19 cellular contexts compared by ENCODE assay signal in genomic region chr18:3162181-3162580, GRCh38. TPM values are rescaled to one million over a fixed set of nuclear protein-coding genes. Genes with fewer than 3 reads are reported as not detected.
DNase-seq lines count a peak whose midpoint lies in the region; ATAC-seq, FAIRE-seq and TF ChIP-seq lines count a peak whose summit lies in the region.
"Had no signal": no experiment of that assay in that cellular context is flagged by ENCODE, and none has a peak within 500 bp of the region (broad histone marks: within the 10 kb centered on the region; RNA-seq: fewer than 3 reads in every experiment).

No MANE protein-coding gene starts in this region.

- no peaks in the 10 kb centered on the region for H3K79me2 ChIP-seq in HCT116 (ENCODE audit: insufficient read depth, low read length)

- no TSS peak for BruUV-seq in HCT116 (replicated peaks; lab: Mats Ljungman, UMichigan)

- CTCF ChIA-PET in HCT116 (lab: Charles Lee): interaction anchor here (2.6 kb wide), 1 partner anchor 11 kb away, joined by 9 read pairs; no protein-coding TSS in a partner anchor

- no peaks in the 10 kb centered on the region for H3K9me3 ChIP-seq in HCT116 (ENCODE audit: control insufficient read depth in 1 of 2, insufficient read depth in 1 of 2, low read depth in 1 of 2, low read length in 2 of 2)
- H3K9me3 ChIP-seq in aorta (ENCODE audit: control insufficient read depth, low read length): no peaks in the 10 kb centered on the region
- H3K9me3 ChIP-seq: spleen, tibial nerve had no signal

- H3K4me3 Mint-ChIP-seq in natural killer cell: no peak overlapping the region
- H3K4me3 Mint-ChIP-seq: activated CD4-positive, alpha-beta T cell treated with anti-CD3 and anti-CD28 coated beads, Interleukin-2, amount 10 ng/mL, durations not matched to agents 7 days and 5 days; activated naive CD8-positive, alpha-beta T cell; B cell; naive B cell had no signal

- H3K36me3 Mint-ChIP-seq in natural killer cell: no peaks in the 10 kb centered on the region

- no peaks in the 10 kb centered on the region for H3K9me3 Mint-ChIP-seq in natural killer cell
- H3K9me3 Mint-ChIP-seq: activated CD4-positive, alpha-beta T cell treated with anti-CD3 and anti-CD28 coated beads, Interleukin-2, amount 10 ng/mL, durations not matched to agents 7 days and 5 days; naive B cell had no signal

- H3K4me1 Mint-ChIP-seq in natural killer cell: no peaks in the 10 kb centered on the region
- H3K4me1 Mint-ChIP-seq: activated CD4-positive, alpha-beta T cell treated with anti-CD3 and anti-CD28 coated beads, Interleukin-2, amount 10 ng/mL, durations not matched to agents 7 days and 5 days; B cell; naive B cell had no signal

- DNase-seq in HCT116 (ENCODE audit: low read depth, low spot score): no peak
- DNase-seq in OCI-M1 (lab: John Stamatoyannopoulos, UW): peak; percentile 61
- DNase-seq in epithelial cell of esophagus (ENCODE audit: low read depth): peak; percentile 88
- DNase-seq in renal cortical epithelial cell (ENCODE audit: low read depth): peak; percentile 42
- no peak for DNase-seq in H54 (ENCODE audit: insufficient read length, low spot score)
- no peak for DNase-seq in aorta
- no peak for DNase-seq in natural killer cell
- DNase-seq: activated CD4-positive, alpha-beta T cell treated with anti-CD3 and anti-CD28 coated beads, Interleukin-2, amount 10 ng/mL, durations not matched to agents 7 days and 5 days; activated T-cell treated with anti-CD3 and anti-CD28 coated beads, Interleukin-2, amount 50 U/mL, for 1 hour; effector CD4-positive, alpha-beta T cell; IMR-90; naive B cell; NCI-H1417 treated with DMSO at 0.1 percent for 48 hours; posterior cingulate gyrus; spleen had no signal

- no peak overlapping the region for H3K27ac ChIP-seq in HCT116 (ENCODE audit: low read depth, low read length)
- no peak overlapping the region for H3K27ac ChIP-seq in aorta (ENCODE audit: low read depth in 1 of 2, low read length in 2 of 2)
- H3K27ac ChIP-seq: spleen, tibial nerve had no signal

- H3K4me3 ChIP-seq in HCT116 (replicated peaks in 1 of 2; ENCODE audit: low read depth in 1 of 2, low read length in 2 of 2) (no peak overlapping the region), epithelial cell of esophagus (ENCODE audit: low read length) (no peak overlapping the region), aorta (ENCODE audit: low read length in 2 of 2) (no peak overlapping the region)
- H3K4me3 ChIP-seq: spleen, tibial nerve had no signal

- no peak for TF ChIP-seq RAD21 in HCT116 (IDR thresholded peaks at IDR 0.05; ENCODE audit: low read depth)

- H2AFZ ChIP-seq in HCT116 (ENCODE audit: low read depth, low read length, poor library complexity, severe bottlenecking): no peak overlapping the region

- ATAC-seq in HCT116 (peak; percentile 34; the same call in 1 of the 2 replicates), GM21526 (IDR thresholded peaks at IDR 0.05; ENCODE audit: low FRiP score, unreplicated experiment) (no peak), aorta (ENCODE audit: low FRiP score) (no peak), natural killer cell (no peak)

- H3K9me2 ChIP-seq in HCT116 (ENCODE audit: insufficient read depth): no peaks in the 10 kb centered on the region

- TF ChIP-seq CTCF in HCT116 (IDR thresholded peaks at IDR 0.05 in 2 of 3, conservative IDR thresholded peaks at IDR 0.05 in 1 of 3; ENCODE audit: borderline replicate concordance in 1 of 3, insufficient read depth in 1 of 3, low read depth in 2 of 3, low read length in 2 of 3) (no peak), epithelial cell of esophagus (IDR thresholded peaks at IDR 0.05; ENCODE audit: insufficient read depth, low read depth, low read length, missing control alignments) (no peak), natural killer cell (IDR thresholded peaks at IDR 0.05) (no peak)

- no peaks in the 10 kb centered on the region for H3K27me3 Mint-ChIP-seq in natural killer cell (ENCODE audit: low read depth in 2 of 2)
- H3K27me3 Mint-ChIP-seq: activated CD4-positive, alpha-beta T cell treated with anti-CD3 and anti-CD28 coated beads, Interleukin-2, amount 10 ng/mL, durations not matched to agents 7 days and 5 days; activated naive CD8-positive, alpha-beta T cell; B cell; naive B cell had no signal

- no peak overlapping the region for H3K9ac ChIP-seq in HCT116 (ENCODE audit: low read length)

- no peaks in the 10 kb centered on the region for H3K27me3 ChIP-seq in HCT116 (ENCODE audit: insufficient read depth, low read length)
- H3K27me3 ChIP-seq in aorta (ENCODE audit: control insufficient read depth in 1 of 2, insufficient read depth in 2 of 2, low read length in 1 of 2): no peaks in the 10 kb centered on the region
- H3K27me3 ChIP-seq: spleen, tibial nerve had no signal

- no peak for FAIRE-seq in H54 (lab: Jason Lieb, UNC)

- H3K4me1 ChIP-seq in HCT116 (ENCODE audit: control insufficient read depth in 1 of 2, insufficient read depth in 2 of 2, low read length in 2 of 2) (0 out of 4 replicates have a peak, but pooled peaks cover 0 to 5% of the 10 kb centered on the region in 2 experiments), aorta (ENCODE audit: control insufficient read depth in 1 of 2, insufficient read depth in 2 of 2, low read length in 2 of 2) (no peaks in the 10 kb centered on the region)
- H3K4me1 ChIP-seq: tibial nerve had no signal

- no peaks in the 10 kb centered on the region for H4K20me1 ChIP-seq in HCT116 (ENCODE audit: insufficient read depth)

- H3K27ac Mint-ChIP-seq in natural killer cell: no peak overlapping the region
- H3K27ac Mint-ChIP-seq: activated CD4-positive, alpha-beta T cell treated with anti-CD3 and anti-CD28 coated beads, Interleukin-2, amount 10 ng/mL, durations not matched to agents 7 days and 5 days; activated naive CD8-positive, alpha-beta T cell; B cell; naive B cell had no signal

- TF ChIP-seq POLR2A in HCT116 (IDR thresholded peaks at IDR 0.05; ENCODE audit: borderline replicate concordance, extremely low read depth, insufficient read depth, insufficient read length) (no peak), H54 (IDR thresholded peaks at IDR 0.05; ENCODE audit: low read depth, low read length) (no peak)

- H3K4me2 ChIP-seq in HCT116 (ENCODE audit: low read length): no peak overlapping the region

- POLR2A ChIA-PET in HCT116 (lab: Charles Lee): no interaction called here

- no peaks in the 10 kb centered on the region for H3K36me3 ChIP-seq in HCT116 (ENCODE audit: control insufficient read depth in 1 of 2, insufficient read depth in 2 of 2, low read length in 2 of 2)
- peaks cover 5 to 10% of the 10 kb centered on the region in 2 donors for H3K36me3 ChIP-seq in aorta (ENCODE audit: control insufficient read depth in 1 of 2, insufficient read depth in 2 of 2, low read length in 1 of 2)
- H3K36me3 ChIP-seq: spleen had no signal

- 85 to 91% methylated on average over 3 of the region's 3 CpGs for WGBS in aorta, 2 donors

- RAD21 ChIA-PET in HCT116 (lab: Charles Lee; ENCODE audit: low non-redundant PET in 1 of 2, low total read pairs in 2 of 2, uncharacterized antibody in 2 of 2, unreplicated experiment in 2 of 2): no interaction called here

- intact Hi-C loops in HCT116 (cut with micrococcal nuclease): no loop called here
- intact Hi-C loops in aorta (cut with DNase I): no loop called here
- intact Hi-C loops in natural killer cell (cut with micrococcal nuclease): no loop called here

TF ChIP-seq in HCT116, 20 proteins besides CTCF, POLR2A, EP300 and RAD21 (continues in another document):
- TF ChIP-seq ATF3 (IDR thresholded peaks at IDR 0.05) (no peak), EGR1 (IDR thresholded peaks at IDR 0.05; ENCODE audit: low read depth) (no peak), JUND (IDR thresholded peaks at IDR 0.05) (no peak), SRF (IDR thresholded peaks at IDR 0.05; ENCODE audit: low read depth) (no peak), ZNF274 (IDR thresholded peaks at IDR 0.05; ENCODE audit: low read depth, low read length) (no peak), SIN3A (IDR thresholded peaks at IDR 0.05; ENCODE audit: low read depth) (no peak), SP1 (IDR thresholded peaks at IDR 0.05; ENCODE audit: low read depth) (no peak), EZH2 (IDR thresholded peaks at IDR 0.05) (no peak), FOSL1 (IDR thresholded peaks at IDR 0.05; ENCODE audit: low read depth) (no peak), CBX3 (IDR thresholded peaks at IDR 0.05; ENCODE audit: low read depth) (no peak), CEBPB (IDR thresholded peaks at IDR 0.05; ENCODE audit: low read depth) (no peak), POLR2AphosphoS5 (IDR thresholded peaks at IDR 0.05; ENCODE audit: low read depth, low read length) (no peak), MAX (IDR thresholded peaks at IDR 0.05) (no peak), YY1 (IDR thresholded peaks at IDR 0.05; ENCODE audit: extremely low read depth, insufficient replicate concordance, low read depth, low read length) (no peak), ELF1 (IDR thresholded peaks at IDR 0.05; ENCODE audit: borderline replicate concordance, low read depth) (no peak), ZFX (IDR thresholded peaks at IDR 0.05) (no peak)

RNA-seq across cellular contexts. Expression of gene MYOM1, which starts 57.6 kb away (rescaled TPM):
- total RNA-seq in HCT116 (2021; ENCODE audit: unreplicated experiment): 0.52 TPM
- polyA plus RNA-seq in HCT116 (2012): 0.22 and 0.27 TPM in 2 replicates
- total RNA-seq in renal cortical epithelial cell: 0.99 TPM in 1 of 2 replicates, not detected in the other
- total RNA-seq in aorta: 10 to 100 TPM; 26.3 to 63.8 TPM
- polyA plus RNA-seq in aorta: 10 to 100 TPM; 15.8 to 26.4 TPM
- 1 to 10 TPM; 1.7 to 5.8 (median 3.0) TPM for total RNA-seq in natural killer cell

Comparison
In these comparisons a context has a peak if more than half of its experiments do, and no peak if none do; other contexts are left out.
1. DNase-seq: peak in OCI-M1 (single experiment), epithelial cell of esophagus (single experiment) and renal cortical epithelial cell (single experiment); none in HCT116 (single experiment), H54 (single experiment), aorta (0 of 2) and natural killer cell (single experiment).
2. RNA of gene MYOM1, which starts 57.6 kb away (total RNA-seq): 26.3 to 63.8 TPM in aorta; 1.7 to 5.8 TPM in natural killer cell, 0.99 TPM in renal cortical epithelial cell and 0.52 TPM in HCT116 (single experiment); every median in the first group is over 4 times any median in the second.